In genomic region chr6:129730477-129731165, GRCh38 we compare ENCODE assay signal across 8 cellular contexts. TPM values are rescaled to one million over a fixed set of nuclear protein-coding genes. Genes with fewer than 3 reads are reported as not detected.
DNase-seq lines count a peak whose midpoint lies in the region; ATAC-seq and TF ChIP-seq lines count a peak whose summit lies in the region.

No MANE protein-coding gene starts in this region.

- CTCF ChIA-PET in AG04450 (lab: Charles Lee), result interaction anchor here (0.6 to 3.7 kb wide), 5 partner anchors 16 to 233 kb away, joined by 3 to 37 read pairs (median 3); no protein-coding TSS in a partner anchor

- H3K9me3 Mint-ChIP-seq in T-helper 2 cell treated with Interferon-gamma antibody and Interleukin-4, amounts not matched to agents 5 μg/mL and 100 μg/mL, for 36 hours, result no peaks in the 10 kb centered on the region

- H3K4me1 ChIP-seq in smooth muscle cell (ENCODE audit: low read depth), result no peaks in the 10 kb centered on the region

- POLR2A ChIA-PET in AG04450 (lab: Yijun Ruan, JAX), result no interaction called here

- H3K4me1 Mint-ChIP-seq in T-helper 2 cell treated with Interferon-gamma antibody and Interleukin-4, amounts not matched to agents 5 μg/mL and 100 μg/mL, for 36 hours (ENCODE audit: low read depth), result peaks cover 16% of the 10 kb centered on the region

- H3K27me3 ChIP-seq in AG04450 (ENCODE audit: control insufficient read depth, insufficient read depth, low read length) (no peaks in the 10 kb centered on the region), smooth muscle cell (ENCODE audit: low read depth) (no peaks in the 10 kb centered on the region)

- H3K4me3 ChIP-seq in AG04450 (ENCODE audit: low read depth, low read length) (no peak overlapping the region), GM12875 (ENCODE audit: low read depth, low read length) (no peak overlapping the region), foreskin fibroblast (ENCODE audit: low read depth in 1 of 2, low read length in 2 of 2) (no peak overlapping the region), smooth muscle cell (no peak overlapping the region)

- H3K9me3 ChIP-seq in AG04450 (ENCODE audit: control insufficient read depth, insufficient read depth, low read length) (no peaks in the 10 kb centered on the region), smooth muscle cell (replicated peaks; ENCODE audit: low read depth) (no peaks in the 10 kb centered on the region)

- no peaks in the 10 kb centered on the region for H3K79me2 ChIP-seq in smooth muscle cell (ENCODE audit: low read depth)

- H3K27ac Mint-ChIP-seq in T-helper 2 cell treated with Interferon-gamma antibody and Interleukin-4, amounts not matched to agents 5 μg/mL and 100 μg/mL, for 36 hours, result peak overlapping the region; percentile 18

- H3F3A ChIP-seq in smooth muscle cell (ENCODE audit: low read depth), result peaks cover 8% of the 10 kb centered on the region

- no peak overlapping the region for H3K4me2 ChIP-seq in smooth muscle cell

- ATAC-seq in HG03460 (IDR thresholded peaks at IDR 0.05; ENCODE audit: unreplicated experiment), result peak; percentile 64
- no peak for ATAC-seq in GM18873 (IDR thresholded peaks at IDR 0.05; ENCODE audit: low FRiP score, unreplicated experiment)

- no peaks in the 10 kb centered on the region for H3K36me3 Mint-ChIP-seq in T-helper 2 cell treated with Interferon-gamma antibody and Interleukin-4, amounts not matched to agents 5 μg/mL and 100 μg/mL, for 36 hours (ENCODE audit: low read depth)

- 53% methylated on average over 8 of the region's 8 CpGs for WGBS in smooth muscle cell (ENCODE audit: low lambda C conversion rate)

- no peak overlapping the region for H3K9ac ChIP-seq in smooth muscle cell (ENCODE audit: low read depth)

- H3K36me3 ChIP-seq in smooth muscle cell (ENCODE audit: low read depth), result no peaks in the 10 kb centered on the region

- peak; percentile 37 for TF ChIP-seq CTCF in AG04450 (IDR thresholded peaks at IDR 0.05; ENCODE audit: low read depth, low read length)
- TF ChIP-seq CTCF in GM12875 (IDR thresholded peaks at IDR 0.05; ENCODE audit: borderline replicate concordance, insufficient read depth, low read depth, low read length), result peak; percentile 33; the same call in 1 of the 2 replicates
- TF ChIP-seq CTCF in foreskin fibroblast (IDR thresholded peaks at IDR 0.05; ENCODE audit: low read depth, low read length), result peak; percentile 32
- TF ChIP-seq CTCF in smooth muscle cell (IDR thresholded peaks at IDR 0.05; ENCODE audit: borderline replicate concordance, insufficient read depth, poor library complexity, severe bottlenecking), result peak; percentile 42

- no peak overlapping the region for H3K4me3 Mint-ChIP-seq in T-helper 2 cell treated with Interferon-gamma antibody and Interleukin-4, amounts not matched to agents 5 μg/mL and 100 μg/mL, for 36 hours

- no peak overlapping the region for H3K27ac ChIP-seq in AG04450 (ENCODE audit: low read depth, low read length)
- peak overlapping the region; percentile 63 for H3K27ac ChIP-seq in smooth muscle cell (ENCODE audit: low read depth)

- peak overlapping the region; percentile 64 for H2AFZ ChIP-seq in smooth muscle cell (ENCODE audit: low read depth)

- no peak for DNase-seq in AG04450 (ENCODE audit: low read depth, low spot score)
- DNase-seq in T-helper 2 cell treated with Interferon-gamma antibody and Interleukin-4, amounts not matched to agents 5 μg/mL and 100 μg/mL, for 36 hours (ENCODE audit: low spot score), result no peak
- DNase-seq in foreskin fibroblast, result peak in 1 of 2 donors; percentile 47
- DNase-seq in smooth muscle cell (lab: John Stamatoyannopoulos, UW; ENCODE audit: unreplicated experiment), result no peak
- DNase-seq in SK-N-DZ (ENCODE audit: low spot score), result no peak

- H3K27me3 Mint-ChIP-seq in T-helper 2 cell treated with Interferon-gamma antibody and Interleukin-4, amounts not matched to agents 5 μg/mL and 100 μg/mL, for 36 hours (ENCODE audit: low read depth), result no peaks in the 10 kb centered on the region

- no peaks in the 10 kb centered on the region for H4K20me1 ChIP-seq in smooth muscle cell (ENCODE audit: low read depth)

RNA-seq across cellular contexts. Expression of gene ARHGAP18, which starts 20.6 kb away (rescaled TPM):
- polyA plus RNA-seq in AG04450 (2011; rRNA removed) (11.0 and 13.9 TPM in 2 replicates), smooth muscle cell (3.2 and 3.5 TPM in 2 replicates)
- 17.0 and 18.2 TPM in 2 replicates for polyA minus RNA-seq in AG04450 (2011; rRNA and poly(A)+ RNA removed)
- total RNA-seq in smooth muscle cell, result 9.6 and 10.7 TPM in 2 replicates
- 0.83 and 1.2 TPM in 2 replicates for polyA plus RNA-seq in SK-N-DZ (2014; cell fraction: cytosol; rRNA removed)
- polyA plus RNA-seq in SK-N-DZ (2014; cell fraction: nucleus; rRNA removed), result 0.19 and 0.30 TPM in 2 replicates
